Comparison of ENCODE assay signal across 1 cellular context in genomic region chr1:204177133-204177532, GRCh38.
TF ChIP-seq lines count a peak whose summit lies in the region.

No MANE protein-coding gene starts in this region.

TF ChIP-seq in K562, 482 proteins besides CTCF, POLR2A, EP300 and RAD21 (continues in another document):
- TF ChIP-seq ZNF165 (CRISPR knock-in tag; IDR thresholded peaks at IDR 0.05; ENCODE audit: borderline replicate concordance) (no peak), CBFA2T3 (IDR thresholded peaks at IDR 0.05) (peak; percentile 94), ETS1 (conservative IDR thresholded peaks at IDR 0.05; ENCODE audit: control insufficient read depth, low read depth, low read length) (no peak), ZNF717 (CRISPR knock-in tag; IDR thresholded peaks at IDR 0.05) (no peak), HLTF (IDR thresholded peaks at IDR 0.05) (peak; percentile 58; the same call in 1 of the 2 replicates), MYBL2 (IDR thresholded peaks at IDR 0.05; ENCODE audit: low read depth) (no peak), MYBL2 (CRISPR knock-in tag; IDR thresholded peaks at IDR 0.05; ENCODE audit: borderline replicate concordance) (no peak), PHF20 (IDR thresholded peaks at IDR 0.05; ENCODE audit: partially characterized antibody) (no peak), SMARCA5 (IDR thresholded peaks at IDR 0.05) (no peak), MTA2 (IDR thresholded peaks at IDR 0.05; ENCODE audit: low read depth) (peak; percentile 58), HDAC6 (IDR thresholded peaks at IDR 0.05; ENCODE audit: low read depth, low read length) (no peak), MEIS2 (IDR thresholded peaks at IDR 0.05; ENCODE audit: partially characterized antibody) (peak; percentile 94), FOSL1 (tag; conservative IDR thresholded peaks at IDR 0.05) (peak; percentile 48), SOX6 (IDR thresholded peaks at IDR 0.05) (peak; percentile 73), MEF2D (tag; conservative IDR thresholded peaks at IDR 0.05; ENCODE audit: low read depth) (0 out of 2 replicates have a peak, but pooled peaks have one; percentile 28), NCOR1 (IDR thresholded peaks at IDR 0.05) (peak; percentile 86), TRIM24 (IDR thresholded peaks at IDR 0.05) (peak; percentile 76 to 87), TEAD2 (tag; IDR thresholded peaks at IDR 0.05) (no peak), CBFA2T2 (conservative IDR thresholded peaks at IDR 0.05) (peak; percentile 88), SRSF3 (IDR thresholded peaks at IDR 0.05; ENCODE audit: insufficient read depth, low read length) (no peak), FOS (IDR thresholded peaks at IDR 0.05; ENCODE audit: extremely low read depth, insufficient read length) (no peak), ZZZ3 (IDR thresholded peaks at IDR 0.05) (no peak), BDP1 (IDR thresholded peaks at IDR 0.05; ENCODE audit: insufficient read depth, insufficient read length) (no peak), GTF2F1 (IDR thresholded peaks at IDR 0.05; ENCODE audit: low read depth, low read length) (no peak), SRSF7 (optimal IDR thresholded peaks at IDR 0.05; ENCODE audit: low read depth, low read length) (no peak), GABPA (tag; conservative IDR thresholded peaks at IDR 0.05; ENCODE audit: low read depth) (peak; percentile 57), ZNF197 (CRISPR knock-in tag; IDR thresholded peaks at IDR 0.05; ENCODE audit: low read depth) (0 out of 2 replicates have a peak, but pooled peaks have one; percentile 77), BCL6 (CRISPR knock-in tag; IDR thresholded peaks at IDR 0.05) (no peak), FIP1L1 (IDR thresholded peaks at IDR 0.05; ENCODE audit: low read depth, low read length, poor library complexity, severe bottlenecking) (no peak), KAT7 (CRISPR knock-in tag; IDR thresholded peaks at IDR 0.05; ENCODE audit: borderline replicate concordance) (no peak), ZBTB17 (CRISPR knock-in tag; IDR thresholded peaks at IDR 0.05) (0 out of 2 replicates have a peak, but pooled peaks have one; percentile 24), RBM22 (IDR thresholded peaks at IDR 0.05; ENCODE audit: low read depth, low read length, poor library complexity, severe bottlenecking) (no peak), POU5F1 (IDR thresholded peaks at IDR 0.05; ENCODE audit: borderline replicate concordance, low read depth, low read length, partially characterized antibody) (no peak), KDM2B (CRISPR knock-in tag; IDR thresholded peaks at IDR 0.05) (no peak), FOXK2 (conservative IDR thresholded peaks at IDR 0.05 in 1 of 2, IDR thresholded peaks at IDR 0.05 in 1 of 2; ENCODE audit: low read depth in 2 of 2) (peak in 1 of 2 experiments; percentile 65; a peak in 1 of 4 replicates), TCF7 (IDR thresholded peaks at IDR 0.05; ENCODE audit: borderline replicate concordance) (peak; percentile 98), POLR3G (IDR thresholded peaks at IDR 0.05; ENCODE audit: extremely low read depth, insufficient read length, insufficient replicate concordance) (no peak), HMG20B (CRISPR knock-in tag; IDR thresholded peaks at IDR 0.05) (no peak), DACH1 (IDR thresholded peaks at IDR 0.05; ENCODE audit: partially characterized antibody) (no peak), MYC (IDR thresholded peaks at IDR 0.05; ENCODE audit: low read depth, low read length) (peak; percentile 40; the same call in 1 of the 2 replicates), MYC (CRISPR knock-in tag; IDR thresholded peaks at IDR 0.05; ENCODE audit: borderline replicate concordance, low read depth) (no peak), ELK1 (CRISPR knock-in tag; IDR thresholded peaks at IDR 0.05) (no peak), NRF1 (conservative IDR thresholded peaks at IDR 0.05 in 1 of 2, IDR thresholded peaks at IDR 0.05 in 1 of 2) (peak; percentile 22 to 31; a peak in 2 of 4 replicates), MAZ (CRISPR knock-in tag; conservative IDR thresholded peaks at IDR 0.05 in 1 of 2, IDR thresholded peaks at IDR 0.05 in 1 of 2) (peak; percentile 38 to 78; a peak in 3 of 4 replicates), ZNF212 (CRISPR knock-in tag; IDR thresholded peaks at IDR 0.05) (no peak), CBX5 (IDR thresholded peaks at IDR 0.05; ENCODE audit: borderline replicate concordance, low read depth) (no peak), MAX (CRISPR knock-in tag; IDR thresholded peaks at IDR 0.05) (peak; percentile 65)
- TF ChIP-seq, protein P1, sequence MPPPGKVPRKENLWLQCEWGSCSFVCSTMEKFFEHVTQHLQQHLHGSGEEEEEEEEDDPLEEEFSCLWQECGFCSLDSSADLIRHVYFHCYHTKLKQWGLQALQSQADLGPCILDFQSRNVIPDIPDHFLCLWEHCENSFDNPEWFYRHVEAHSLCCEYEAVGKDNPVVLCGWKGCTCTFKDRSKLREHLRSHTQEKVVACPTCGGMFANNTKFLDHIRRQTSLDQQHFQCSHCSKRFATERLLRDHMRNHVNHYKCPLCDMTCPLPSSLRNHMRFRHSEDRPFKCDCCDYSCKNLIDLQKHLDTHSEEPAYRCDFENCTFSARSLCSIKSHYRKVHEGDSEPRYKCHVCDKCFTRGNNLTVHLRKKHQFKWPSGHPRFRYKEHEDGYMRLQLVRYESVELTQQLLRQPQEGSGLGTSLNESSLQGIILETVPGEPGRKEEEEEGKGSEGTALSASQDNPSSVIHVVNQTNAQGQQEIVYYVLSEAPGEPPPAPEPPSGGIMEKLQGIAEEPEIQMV (tag; conservative IDR thresholded peaks at IDR 0.05; ENCODE audit: low read depth), result no peak
- TF ChIP-seq, protein P2, sequence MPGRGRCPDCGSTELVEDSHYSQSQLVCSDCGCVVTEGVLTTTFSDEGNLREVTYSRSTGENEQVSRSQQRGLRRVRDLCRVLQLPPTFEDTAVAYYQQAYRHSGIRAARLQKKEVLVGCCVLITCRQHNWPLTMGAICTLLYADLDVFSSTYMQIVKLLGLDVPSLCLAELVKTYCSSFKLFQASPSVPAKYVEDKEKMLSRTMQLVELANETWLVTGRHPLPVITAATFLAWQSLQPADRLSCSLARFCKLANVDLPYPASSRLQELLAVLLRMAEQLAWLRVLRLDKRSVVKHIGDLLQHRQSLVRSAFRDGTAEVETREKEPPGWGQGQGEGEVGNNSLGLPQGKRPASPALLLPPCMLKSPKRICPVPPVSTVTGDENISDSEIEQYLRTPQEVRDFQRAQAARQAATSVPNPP (IDR thresholded peaks at IDR 0.05; ENCODE audit: borderline replicate concordance, insufficient read depth, insufficient read length), result no peak
- TF ChIP-seq, protein P3, sequence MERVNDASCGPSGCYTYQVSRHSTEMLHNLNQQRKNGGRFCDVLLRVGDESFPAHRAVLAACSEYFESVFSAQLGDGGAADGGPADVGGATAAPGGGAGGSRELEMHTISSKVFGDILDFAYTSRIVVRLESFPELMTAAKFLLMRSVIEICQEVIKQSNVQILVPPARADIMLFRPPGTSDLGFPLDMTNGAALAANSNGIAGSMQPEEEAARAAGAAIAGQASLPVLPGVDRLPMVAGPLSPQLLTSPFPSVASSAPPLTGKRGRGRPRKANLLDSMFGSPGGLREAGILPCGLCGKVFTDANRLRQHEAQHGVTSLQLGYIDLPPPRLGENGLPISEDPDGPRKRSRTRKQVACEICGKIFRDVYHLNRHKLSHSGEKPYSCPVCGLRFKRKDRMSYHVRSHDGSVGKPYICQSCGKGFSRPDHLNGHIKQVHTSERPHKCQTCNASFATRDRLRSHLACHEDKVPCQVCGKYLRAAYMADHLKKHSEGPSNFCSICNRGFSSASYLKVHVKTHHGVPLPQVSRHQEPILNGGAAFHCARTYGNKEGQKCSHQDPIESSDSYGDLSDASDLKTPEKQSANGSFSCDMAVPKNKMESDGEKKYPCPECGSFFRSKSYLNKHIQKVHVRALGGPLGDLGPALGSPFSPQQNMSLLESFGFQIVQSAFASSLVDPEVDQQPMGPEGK (CRISPR knock-in tag; IDR thresholded peaks at IDR 0.05; ENCODE audit: borderline replicate concordance), result no peak
- TF ChIP-seq, protein P4, sequence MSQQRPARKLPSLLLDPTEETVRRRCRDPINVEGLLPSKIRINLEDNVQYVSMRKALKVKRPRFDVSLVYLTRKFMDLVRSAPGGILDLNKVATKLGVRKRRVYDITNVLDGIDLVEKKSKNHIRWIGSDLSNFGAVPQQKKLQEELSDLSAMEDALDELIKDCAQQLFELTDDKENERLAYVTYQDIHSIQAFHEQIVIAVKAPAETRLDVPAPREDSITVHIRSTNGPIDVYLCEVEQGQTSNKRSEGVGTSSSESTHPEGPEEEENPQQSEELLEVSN (IDR thresholded peaks at IDR 0.05; ENCODE audit: borderline replicate concordance in 1 of 2, extremely low read depth in 1 of 2, insufficient read depth in 1 of 2, insufficient read length in 1 of 2, low read depth in 1 of 2, low read length in 1 of 2, poor library complexity in 1 of 2, severe bottlenecking in 1 of 2), result peak in 1 of 2 experiments; percentile 13
- TF ChIP-seq, protein P5, sequence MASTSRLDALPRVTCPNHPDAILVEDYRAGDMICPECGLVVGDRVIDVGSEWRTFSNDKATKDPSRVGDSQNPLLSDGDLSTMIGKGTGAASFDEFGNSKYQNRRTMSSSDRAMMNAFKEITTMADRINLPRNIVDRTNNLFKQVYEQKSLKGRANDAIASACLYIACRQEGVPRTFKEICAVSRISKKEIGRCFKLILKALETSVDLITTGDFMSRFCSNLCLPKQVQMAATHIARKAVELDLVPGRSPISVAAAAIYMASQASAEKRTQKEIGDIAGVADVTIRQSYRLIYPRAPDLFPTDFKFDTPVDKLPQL (IDR thresholded peaks at IDR 0.05; ENCODE audit: extremely low read depth, insufficient read length), result no peak
- TF ChIP-seq, protein P6, sequence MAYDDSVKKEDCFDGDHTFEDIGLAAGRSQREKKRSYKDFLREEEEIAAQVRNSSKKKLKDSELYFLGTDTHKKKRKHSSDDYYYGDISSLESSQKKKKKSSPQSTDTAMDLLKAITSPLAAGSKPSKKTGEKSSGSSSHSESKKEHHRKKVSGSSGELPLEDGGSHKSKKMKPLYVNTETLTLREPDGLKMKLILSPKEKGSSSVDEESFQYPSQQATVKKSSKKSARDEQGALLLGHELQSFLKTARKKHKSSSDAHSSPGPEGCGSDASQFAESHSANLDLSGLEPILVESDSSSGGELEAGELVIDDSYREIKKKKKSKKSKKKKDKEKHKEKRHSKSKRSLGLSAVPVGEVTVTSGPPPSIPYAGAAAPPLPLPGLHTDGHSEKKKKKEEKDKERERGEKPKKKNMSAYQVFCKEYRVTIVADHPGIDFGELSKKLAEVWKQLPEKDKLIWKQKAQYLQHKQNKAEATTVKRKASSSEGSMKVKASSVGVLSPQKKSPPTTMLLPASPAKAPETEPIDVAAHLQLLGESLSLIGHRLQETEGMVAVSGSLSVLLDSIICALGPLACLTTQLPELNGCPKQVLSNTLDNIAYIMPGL (CRISPR knock-in tag; IDR thresholded peaks at IDR 0.05), result no peak
- TF ChIP-seq, protein P7, sequence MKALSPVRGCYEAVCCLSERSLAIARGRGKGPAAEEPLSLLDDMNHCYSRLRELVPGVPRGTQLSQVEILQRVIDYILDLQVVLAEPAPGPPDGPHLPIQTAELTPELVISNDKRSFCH (CRISPR knock-in tag; IDR thresholded peaks at IDR 0.05), result no peak
- TF ChIP-seq, protein P7 (tag; IDR thresholded peaks at IDR 0.05), result no peak
- TF ChIP-seq, protein P8, sequence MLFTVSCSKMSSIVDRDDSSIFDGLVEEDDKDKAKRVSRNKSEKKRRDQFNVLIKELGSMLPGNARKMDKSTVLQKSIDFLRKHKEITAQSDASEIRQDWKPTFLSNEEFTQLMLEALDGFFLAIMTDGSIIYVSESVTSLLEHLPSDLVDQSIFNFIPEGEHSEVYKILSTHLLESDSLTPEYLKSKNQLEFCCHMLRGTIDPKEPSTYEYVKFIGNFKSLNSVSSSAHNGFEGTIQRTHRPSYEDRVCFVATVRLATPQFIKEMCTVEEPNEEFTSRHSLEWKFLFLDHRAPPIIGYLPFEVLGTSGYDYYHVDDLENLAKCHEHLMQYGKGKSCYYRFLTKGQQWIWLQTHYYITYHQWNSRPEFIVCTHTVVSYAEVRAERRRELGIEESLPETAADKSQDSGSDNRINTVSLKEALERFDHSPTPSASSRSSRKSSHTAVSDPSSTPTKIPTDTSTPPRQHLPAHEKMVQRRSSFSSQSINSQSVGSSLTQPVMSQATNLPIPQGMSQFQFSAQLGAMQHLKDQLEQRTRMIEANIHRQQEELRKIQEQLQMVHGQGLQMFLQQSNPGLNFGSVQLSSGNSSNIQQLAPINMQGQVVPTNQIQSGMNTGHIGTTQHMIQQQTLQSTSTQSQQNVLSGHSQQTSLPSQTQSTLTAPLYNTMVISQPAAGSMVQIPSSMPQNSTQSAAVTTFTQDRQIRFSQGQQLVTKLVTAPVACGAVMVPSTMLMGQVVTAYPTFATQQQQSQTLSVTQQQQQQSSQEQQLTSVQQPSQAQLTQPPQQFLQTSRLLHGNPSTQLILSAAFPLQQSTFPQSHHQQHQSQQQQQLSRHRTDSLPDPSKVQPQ (CRISPR knock-in tag; IDR thresholded peaks at IDR 0.05; ENCODE audit: borderline replicate concordance), result no peak
